8 cellular contexts compared by ENCODE assay signal in genomic region chr19:48636859-48637448, GRCh38. TPM values are rescaled to one million over a fixed set of nuclear protein-coding genes. Genes with fewer than 3 reads are reported as not detected.
A peak's percentile ranks its signal among the peaks of the same experiment; 100 is the strongest.
DNase-seq lines count a peak whose midpoint lies in the region; ATAC-seq and TF ChIP-seq lines count a peak whose summit lies in the region.

TSS of gene DBP (minus strand) at chr19:48637379. CDS start at chr19:48636994, 385 bp downstream.

- H3F3A ChIP-seq in PC-9 (ENCODE audit: insufficient read depth, low read depth) = peaks cover 43% of the 10 kb centered on the region

- H3K79me2 ChIP-seq in PC-9 (ENCODE audit: low read depth) = peaks cover 11% of the 10 kb centered on the region

- no peak for DNase-seq in BJ (ENCODE audit: low read depth)
- peak in 1 of 2 experiments; percentile 63 for DNase-seq in PC-9
- peak in 2 of 3 donors; percentile 79 to 85 for DNase-seq in mucosa of descending colon
- no peak for DNase-seq in midbrain (lab: John Stamatoyannopoulos, UW)

- peak within 1 kb of the TSS; percentile 85 for H2AFZ ChIP-seq in PC-9

- intact Hi-C loops in PC-9 (cut with micrococcal nuclease; ENCODE audit: unreplicated experiment) = loop anchor here (1.0 to 5.0 kb wide), 3 partner anchors 18 to 135 kb away; partner anchors contain the start of genes RPL18 and SPHK2
- intact Hi-C loops in dendritic cell treated with granulocyte-macrophage colony-stimulating factor and Interleukin-4, amounts not matched to agents 40 ng/mL and 50 ng/mL, for 4 days (cut with micrococcal nuclease) = loop anchor here (1.0 kb wide), 1 partner anchor 18 kb away; the partner anchor contains the start of genes RPL18 and SPHK2
- intact Hi-C loops in mucosa of descending colon (cut with DNase I, micrococcal nuclease) = no loop called here

- H3K36me3 Mint-ChIP-seq in dendritic cell treated with granulocyte-macrophage colony-stimulating factor and Interleukin-4, amounts not matched to agents 40 ng/mL and 50 ng/mL, for 4 days (ENCODE audit: low read depth) = peaks cover 64% of the 10 kb centered on the region

- H3K4me3 Mint-ChIP-seq in dendritic cell treated with granulocyte-macrophage colony-stimulating factor and Interleukin-4, amounts not matched to agents 40 ng/mL and 50 ng/mL, for 4 days = peak within 1 kb of the TSS; percentile 99

- H3K36me3 ChIP-seq in BJ (ENCODE audit: control insufficient read depth, insufficient read depth, low read length) (no peaks in the 10 kb centered on the region), PC-9 (ENCODE audit: low read depth) (no peaks in the 10 kb centered on the region), mucosa of descending colon (ENCODE audit: low read depth) (peaks cover 4% of the 10 kb centered on the region)

- H3K27ac ChIP-seq in PC-9 = peak within 1 kb of the TSS; percentile 84

- POLR2A ChIA-PET in BJ (lab: Charles Lee) = no interaction called here
- POLR2A ChIA-PET in PC-9 (lab: Charles Lee; ENCODE audit: unreplicated experiment) = no interaction called here

- peaks cover 31% of the 10 kb centered on the region for H3K4me1 ChIP-seq in PC-9 (replicated peaks; ENCODE audit: insufficient read depth)
- peaks cover 40% of the 10 kb centered on the region for H3K4me1 ChIP-seq in mucosa of descending colon (ENCODE audit: low read depth)

- peak within 1 kb of the TSS; percentile 94 for H3K27ac Mint-ChIP-seq in dendritic cell treated with granulocyte-macrophage colony-stimulating factor and Interleukin-4, amounts not matched to agents 40 ng/mL and 50 ng/mL, for 4 days

- H3K4me2 ChIP-seq in PC-9 = peak within 1 kb of the TSS; percentile 83

- H3K4me1 Mint-ChIP-seq in dendritic cell treated with granulocyte-macrophage colony-stimulating factor and Interleukin-4, amounts not matched to agents 40 ng/mL and 50 ng/mL, for 4 days (ENCODE audit: low read depth) = peaks cover 68% of the 10 kb centered on the region

- no peaks in the 10 kb centered on the region for H3K9me2 ChIP-seq in PC-9 (ENCODE audit: insufficient read depth)

- no peaks in the 10 kb centered on the region for H4K20me1 ChIP-seq in PC-9 (ENCODE audit: insufficient read depth)

- H3K27me3 ChIP-seq in BJ (ENCODE audit: control insufficient read depth, insufficient read depth, low read length) (peaks cover 4% of the 10 kb centered on the region; the same call in 1 of the 2 replicates), PC-9 (ENCODE audit: insufficient read depth, low read depth) (no peaks in the 10 kb centered on the region)

- ATAC-seq in GM21528 (IDR thresholded peaks at IDR 0.05; ENCODE audit: low FRiP score, unreplicated experiment) (peak; percentile 3), mucosa of descending colon (peak; percentile 5), HG03565 (IDR thresholded peaks at IDR 0.05; ENCODE audit: unreplicated experiment) (no peak), HG03521 (IDR thresholded peaks at IDR 0.05; ENCODE audit: unreplicated experiment) (no peak)

- no TSS peak for BruUV-seq in PC-9 (replicated peaks; lab: Mats Ljungman, UMichigan)

- H3K27me3 Mint-ChIP-seq in dendritic cell treated with granulocyte-macrophage colony-stimulating factor and Interleukin-4, amounts not matched to agents 40 ng/mL and 50 ng/mL, for 4 days = no peaks in the 10 kb centered on the region

- TF ChIP-seq CTCF in BJ (IDR thresholded peaks at IDR 0.05; ENCODE audit: insufficient read depth, low read depth, low read length) (peak; percentile 24; the same call in 1 of the 2 replicates), PC-9 (conservative IDR thresholded peaks at IDR 0.05) (peak; percentile 27; the same call in 1 of the 2 replicates), mucosa of descending colon (IDR thresholded peaks at IDR 0.05) (no peak)

- peak within 1 kb of the TSS; percentile 65 for H3K4me3 ChIP-seq in BJ (ENCODE audit: low read depth, low read length)
- peak within 1 kb of the TSS; percentile 74 for H3K4me3 ChIP-seq in PC-9
- H3K4me3 ChIP-seq in mucosa of descending colon = peak within 1 kb of the TSS; percentile 31

- CTCF ChIA-PET in BJ (lab: Yijun Ruan, JAX) = interaction anchor here (1.2 kb wide), 1 partner anchor 9 kb away, joined by 3 read pairs; no protein-coding TSS in a partner anchor
- CTCF ChIA-PET in PC-9 (lab: Charles Lee) = interaction anchor here (0.7 kb wide), 1 partner anchor 461 kb away, joined by 12 read pairs; no protein-coding TSS in a partner anchor

- no peaks in the 10 kb centered on the region for H3K9me3 Mint-ChIP-seq in dendritic cell treated with granulocyte-macrophage colony-stimulating factor and Interleukin-4, amounts not matched to agents 40 ng/mL and 50 ng/mL, for 4 days

- H3K9me3 ChIP-seq in PC-9 (ENCODE audit: insufficient read depth, low read depth) (no peaks in the 10 kb centered on the region), mucosa of descending colon (no peaks in the 10 kb centered on the region)

RNA-seq across cellular contexts. Expression of gene DBP, which starts in this region (rescaled TPM):
- 4.3 and 5.3 TPM in 2 replicates for polyA plus RNA-seq in BJ (2011; rRNA removed)
- 5.2 and 6.0 TPM in 2 replicates for polyA minus RNA-seq in BJ (2011; rRNA and poly(A)+ RNA removed)
- total RNA-seq in PC-9 (2021) (48.2 and 48.6 TPM in 2 replicates), mucosa of descending colon (10 to 100 TPM in 2 of 3 donors, 1 to 10 TPM in 1; 8.2 to 18.4 (median 11.1) TPM)

Comparison
In these comparisons a context has a peak if more than half of its experiments do, and no peak if none do; other contexts are left out.
1. DNase-seq: peak in mucosa of descending colon (2 of 3); none in BJ (single experiment) and midbrain (single experiment).
2. ATAC-seq: peak in GM21528 (single experiment) and mucosa of descending colon (single experiment); none in HG03565 (single experiment) and HG03521 (single experiment).
3. intact Hi-C loops: an anchor here in PC-9 (1.0 to 5.0 kb wide) and dendritic cell treated with granulocyte-macrophage colony-stimulating factor and Interleukin-4, amounts not matched to agents 40 ng/mL and 50 ng/mL, for 4 days (1.0 kb wide); none called in mucosa of descending colon.
4. Peak in every context shown above with its lines, with median percentiles within 50 percentile points of each other: H3K4me3 ChIP-seq.